In genomic region chr9:119349548-119349947, GRCh38 we compare ENCODE assay signal across 19 cellular contexts. TPM values are rescaled to one million over a fixed set of nuclear protein-coding genes. Genes with fewer than 3 reads are reported as not detected.
DNase-seq lines count a peak whose midpoint lies in the region; ATAC-seq and TF ChIP-seq lines count a peak whose summit lies in the region.
"Had no signal": no experiment of that assay in that cellular context is flagged by ENCODE, and none has a peak within 500 bp of the region (broad histone marks: within the 10 kb centered on the region; RNA-seq: fewer than 3 reads in every experiment).

No MANE protein-coding gene starts in this region.

- H3K4me2 ChIP-seq in hepatocyte = peak overlapping the region; percentile 70

- ATAC-seq in stimulated activated naive CD8-positive, alpha-beta T cell treated with anti-CD3 and anti-CD28 coated beads, Interleukin-15, amount 100 ng/mL, for 72 hours = no peak

- no peaks in the 10 kb centered on the region for H4K20me1 ChIP-seq in hepatocyte (ENCODE audit: insufficient read depth, poor library complexity, severe bottlenecking)

- H3K4me1 ChIP-seq in SJCRH30 = peaks cover 12% of the 10 kb centered on the region; the same call in 1 of the 2 replicates
- no peaks in the 10 kb centered on the region for H3K4me1 ChIP-seq in hepatocyte (ENCODE audit: insufficient read depth)
- H3K4me1 ChIP-seq: BE2C, upper lobe of left lung had no signal

- H3K36me3 ChIP-seq in SJCRH30 = peaks cover 8% of the 10 kb centered on the region; the same call in 1 of the 2 replicates
- no peaks in the 10 kb centered on the region for H3K36me3 ChIP-seq in hepatocyte (replicated peaks; ENCODE audit: insufficient read depth, low read depth)
- H3K36me3 ChIP-seq: BE2C, upper lobe of left lung had no signal

- DNase-seq in DMS 273 (lab: John Stamatoyannopoulos, UW; ENCODE audit: unreplicated experiment) (peak; percentile 14), DMS 273 treated with DMSO at 0.1 percent for 48 hours (lab: John Stamatoyannopoulos, UW) (no peak), SJCRH30 (peak; percentile 53 to 68), hepatocyte (ENCODE audit: low spot score) (no peak), retina (peak; percentile 53), NCI-H2081 (lab: John Stamatoyannopoulos, UW) (no peak)
- DNase-seq in stimulated activated naive CD8-positive, alpha-beta T cell treated with anti-CD3 and anti-CD28 coated beads, Interleukin-15, amount 100 ng/mL, for 72 hours = no peak
- DNase-seq in stimulated activated CD4-positive, alpha-beta T cell treated with anti-CD3 and anti-CD28 coated beads, Interleukin-1b, Interleukin-23, amount 100 ng/mL, for 48 hours = no peak
- DNase-seq: activated CD4-positive, alpha-beta T cell treated with anti-CD3 and anti-CD28 coated beads for 48 hours; activated naive CD4-positive, alpha-beta T cell treated with anti-CD3 and anti-CD28 coated beads, Interleukin-2, amount 10 ng/mL, durations not matched to agents 7 days and 5 days; BE2C; cortex of kidney; erythroblast; kidney; SHP77; upper lobe of left lung had no signal

- no peak overlapping the region for H3K27ac Mint-ChIP-seq in stimulated activated naive CD8-positive, alpha-beta T cell treated with anti-CD3 and anti-CD28 coated beads, Interleukin-15, amount 100 ng/mL, for 72 hours
- H3K27ac Mint-ChIP-seq: activated naive CD4-positive, alpha-beta T cell treated with anti-CD3 and anti-CD28 coated beads, Interleukin-2, amount 10 ng/mL, durations not matched to agents 7 days and 5 days had no signal

- no peaks in the 10 kb centered on the region for H3K9me2 ChIP-seq in hepatocyte (replicated peaks; ENCODE audit: insufficient read depth)

- TF ChIP-seq CTCF in hepatocyte (IDR thresholded peaks at IDR 0.05; ENCODE audit: poor library complexity) = no peak

- 22% methylated on average over 9 of the region's 9 CpGs for WGBS in hepatocyte (ENCODE audit: low lambda C conversion rate, missing lambda C conversion rate)

- H3K9me3 Mint-ChIP-seq in stimulated activated naive CD8-positive, alpha-beta T cell treated with anti-CD3 and anti-CD28 coated beads, Interleukin-15, amount 100 ng/mL, for 72 hours = peaks cover 0 to 4% of the 10 kb centered on the region in 2 donors
- H3K9me3 Mint-ChIP-seq: activated naive CD4-positive, alpha-beta T cell treated with anti-CD3 and anti-CD28 coated beads, Interleukin-2, amount 10 ng/mL, durations not matched to agents 7 days and 5 days had no signal

- H2AFZ ChIP-seq in hepatocyte = no peak overlapping the region

- H3K9me3 ChIP-seq in SJCRH30 (replicated peaks) = no peaks in the 10 kb centered on the region; the same call in 1 of the 2 replicates
- no peaks in the 10 kb centered on the region for H3K9me3 ChIP-seq in hepatocyte (ENCODE audit: low read depth)
- H3K9me3 ChIP-seq: BE2C, upper lobe of left lung had no signal

- peak overlapping the region; percentile 42 for H3K4me3 ChIP-seq in SJCRH30
- H3K4me3 ChIP-seq in hepatocyte = no peak overlapping the region
- H3K4me3 ChIP-seq: skin epidermis, upper lobe of left lung had no signal

- H3K27ac ChIP-seq in SJCRH30 = peak overlapping the region; percentile 65
- no peak overlapping the region for H3K27ac ChIP-seq in hepatocyte
- H3K27ac ChIP-seq: 22Rv1, skin epidermis, upper lobe of left lung had no signal

- H3K4me1 Mint-ChIP-seq in stimulated activated naive CD8-positive, alpha-beta T cell treated with anti-CD3 and anti-CD28 coated beads, Interleukin-15, amount 100 ng/mL, for 72 hours = no peaks in the 10 kb centered on the region
- H3K4me1 Mint-ChIP-seq: activated naive CD4-positive, alpha-beta T cell treated with anti-CD3 and anti-CD28 coated beads, Interleukin-2, amount 10 ng/mL, durations not matched to agents 7 days and 5 days had no signal

- H3K27me3 Mint-ChIP-seq in stimulated activated naive CD8-positive, alpha-beta T cell treated with anti-CD3 and anti-CD28 coated beads, Interleukin-15, amount 100 ng/mL, for 72 hours = no peaks in the 10 kb centered on the region
- H3K27me3 Mint-ChIP-seq: activated naive CD4-positive, alpha-beta T cell treated with anti-CD3 and anti-CD28 coated beads, Interleukin-2, amount 10 ng/mL, durations not matched to agents 7 days and 5 days had no signal

- H3K4me3 Mint-ChIP-seq in stimulated activated naive CD8-positive, alpha-beta T cell treated with anti-CD3 and anti-CD28 coated beads, Interleukin-15, amount 100 ng/mL, for 72 hours = no peak overlapping the region
- H3K4me3 Mint-ChIP-seq: activated naive CD4-positive, alpha-beta T cell treated with anti-CD3 and anti-CD28 coated beads, Interleukin-2, amount 10 ng/mL, durations not matched to agents 7 days and 5 days had no signal

- H3K27me3 ChIP-seq in SJCRH30 (no peaks in the 10 kb centered on the region), hepatocyte (peaks cover 2% of the 10 kb centered on the region)
- H3K27me3 ChIP-seq: BE2C, upper lobe of left lung had no signal

- no peaks in the 10 kb centered on the region for H3K79me2 ChIP-seq in hepatocyte

RNA-seq across cellular contexts. Expression of gene BRINP1, which starts 19.7 kb away (rescaled TPM):
- total RNA-seq in SJCRH30 (2014; rRNA removed; shearing (Covaris generic)) = 42.7 and 44.4 TPM in 2 replicates
- total RNA-seq in hepatocyte = 1.2 and 1.3 TPM in 2 replicates
- polyA plus RNA-seq in hepatocyte = 0.64 and 1.8 TPM in 2 replicates
- total RNA-seq: mononuclear cell had no signal

Comparison
In these comparisons a context has a peak if more than half of its experiments do, and no peak if none do; other contexts are left out.
1. DNase-seq: peak in DMS 273 (single experiment), SJCRH30 (2 of 2) and retina (single experiment); none in DMS 273 treated with DMSO at 0.1 percent for 48 hours (single experiment), hepatocyte (single experiment), NCI-H2081 (0 of 2), stimulated activated naive CD8-positive, alpha-beta T cell treated with anti-CD3 and anti-CD28 coated beads, Interleukin-15, amount 100 ng/mL, for 72 hours (0 of 2) and stimulated activated CD4-positive, alpha-beta T cell treated with anti-CD3 and anti-CD28 coated beads, Interleukin-1b, Interleukin-23, amount 100 ng/mL, for 48 hours (single experiment).
2. RNA of gene BRINP1, which starts 19.7 kb away (total RNA-seq): 42.7 to 44.4 TPM in SJCRH30; 1.2 to 1.3 TPM in hepatocyte; every median in the first group is over 10 times any median in the second.